In the genomic region with DNA sequence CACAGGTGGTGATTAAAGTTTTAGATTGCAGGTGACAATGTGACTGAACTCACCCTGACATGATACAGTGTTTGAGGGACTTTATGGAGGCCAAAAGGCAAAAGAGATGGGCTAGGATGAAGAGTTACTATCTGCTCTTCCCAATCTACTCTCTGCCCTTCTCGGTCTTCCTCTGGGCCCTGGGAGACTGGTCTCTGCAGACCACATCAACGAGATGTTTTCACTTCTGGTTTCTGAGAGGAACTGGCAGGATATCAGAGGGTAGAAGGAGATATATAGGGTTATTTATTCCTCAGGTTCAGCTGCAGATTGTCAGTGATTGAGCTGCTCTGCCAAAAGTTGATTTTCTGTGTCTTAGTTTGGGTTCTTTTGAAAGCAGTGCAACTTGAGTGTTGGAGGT, we compare ENCODE assay signal across 13 cellular contexts. TPM values are rescaled to one million over a fixed set of nuclear protein-coding genes. Genes with fewer than 3 reads are reported as not detected.
A peak's percentile ranks its signal among the peaks of the same experiment; 100 is the strongest.
DNase-seq lines count a peak whose midpoint lies in the region; ATAC-seq and TF ChIP-seq lines count a peak whose summit lies in the region.
"Had no signal": no experiment of that assay in that cellular context is flagged by ENCODE, and none has a peak within 500 bp of the region (broad histone marks: within the 10 kb centered on the region; RNA-seq: fewer than 3 reads in every experiment).

No MANE protein-coding gene starts in this region.

- CTCF ChIA-PET in CD8-positive, alpha-beta T cell (lab: Charles Lee), result no interaction called here

- H3K4me3 Mint-ChIP-seq in CD8-positive, alpha-beta T cell, result peak overlapping the region; percentile 20
- peak overlapping the region; percentile 3 for H3K4me3 Mint-ChIP-seq in T-helper 2 cell treated with Interferon-gamma antibody and Interleukin-4, amounts not matched to agents 5 μg/mL and 100 μg/mL, for 36 hours
- H3K4me3 Mint-ChIP-seq: brain had no signal

- TF ChIP-seq POLR2A in adrenal gland (IDR thresholded peaks at IDR 0.05), result no peak

- no peaks in the 10 kb centered on the region for H3K36me3 ChIP-seq in CD8-positive, alpha-beta T cell (ENCODE audit: insufficient read depth, low read length)
- H3K36me3 ChIP-seq in adrenal gland (replicated peaks in 1 of 2), result no peaks in the 10 kb centered on the region

- no peaks in the 10 kb centered on the region for H3K9me3 Mint-ChIP-seq in CD8-positive, alpha-beta T cell
- no peaks in the 10 kb centered on the region for H3K9me3 Mint-ChIP-seq in T-helper 2 cell treated with Interferon-gamma antibody and Interleukin-4, amounts not matched to agents 5 μg/mL and 100 μg/mL, for 36 hours

- no peaks in the 10 kb centered on the region for H3K27me3 Mint-ChIP-seq in CD8-positive, alpha-beta T cell (ENCODE audit: low read depth)
- peaks cover 17% of the 10 kb centered on the region for H3K27me3 Mint-ChIP-seq in T-helper 2 cell treated with Interferon-gamma antibody and Interleukin-4, amounts not matched to agents 5 μg/mL and 100 μg/mL, for 36 hours (ENCODE audit: low read depth)

- no peak overlapping the region for H3K27ac ChIP-seq in CD8-positive, alpha-beta T cell (ENCODE audit: low read depth, low read length)
- H3K27ac ChIP-seq in adrenal gland (no peak overlapping the region), foreskin keratinocyte (no peak overlapping the region)

- H3K27ac Mint-ChIP-seq in CD8-positive, alpha-beta T cell, result peak overlapping the region; percentile 85
- no peak overlapping the region for H3K27ac Mint-ChIP-seq in T-helper 2 cell treated with Interferon-gamma antibody and Interleukin-4, amounts not matched to agents 5 μg/mL and 100 μg/mL, for 36 hours
- H3K27ac Mint-ChIP-seq: brain had no signal

- intact Hi-C loops in CD8-positive, alpha-beta T cell (cut with DNase I, micrococcal nuclease), result loop anchor here in 1 of 2 experiments (10.0 kb wide), 1 partner anchor 278 kb away; no protein-coding TSS in a partner anchor
- intact Hi-C loops in adrenal gland (cut with DNase I), result no loop called here

- no peaks in the 10 kb centered on the region for H3K36me3 Mint-ChIP-seq in CD8-positive, alpha-beta T cell
- H3K36me3 Mint-ChIP-seq in T-helper 2 cell treated with Interferon-gamma antibody and Interleukin-4, amounts not matched to agents 5 μg/mL and 100 μg/mL, for 36 hours (ENCODE audit: low read depth), result peaks cover 2% of the 10 kb centered on the region
- H3K36me3 Mint-ChIP-seq: brain had no signal

- POLR2A ChIA-PET in CD8-positive, alpha-beta T cell (lab: Charles Lee), result no interaction called here

- 70 to 83% (median 76%) methylated on average over 2 of the region's 2 CpGs for WGBS in adrenal gland, 4 donors

- DNase-seq in CD8-positive, alpha-beta T cell, result no peak
- DNase-seq in T-helper 2 cell treated with Interferon-gamma antibody and Interleukin-4, amounts not matched to agents 5 μg/mL and 100 μg/mL, for 36 hours (ENCODE audit: low spot score), result no peak
- DNase-seq in KG1 (lab: John Stamatoyannopoulos, UW) (no peak), adrenal gland (no peak), foreskin keratinocyte (no peak)
- DNase-seq: DMS 273 treated with DMSO at 0.1 percent for 48 hours; foreskin melanocyte; NCI-H345; stimulated activated CD4-positive, alpha-beta T cell treated with anti-CD3 and anti-CD28 coated beads, Interleukin-4, amount 100 ng/mL, for 24 hours had no signal

- ATAC-seq in CD8-positive, alpha-beta T cell, result no peak
- peak; percentile 65 for ATAC-seq in GM19351 (IDR thresholded peaks at IDR 0.05; ENCODE audit: unreplicated experiment)
- ATAC-seq in HG03103 (IDR thresholded peaks at IDR 0.05; ENCODE audit: low read depth, unreplicated experiment), result peak; percentile 65
- no peak for ATAC-seq in HG02970 (IDR thresholded peaks at IDR 0.05; ENCODE audit: low FRiP score, unreplicated experiment)
- ATAC-seq in foreskin keratinocyte, result no peak

- H3K4me1 ChIP-seq in CD8-positive, alpha-beta T cell (ENCODE audit: insufficient read depth, low read length), result peaks cover 38% of the 10 kb centered on the region
- H3K4me1 ChIP-seq in adrenal gland (replicated peaks in 1 of 2) (peaks cover 0 to 5% of the 10 kb centered on the region in 2 donors), foreskin keratinocyte (peaks cover 12% of the 10 kb centered on the region)

- no peak overlapping the region for H3K4me3 ChIP-seq in CD8-positive, alpha-beta T cell (ENCODE audit: low read depth, low read length)
- H3K4me3 ChIP-seq in adrenal gland, result no peak overlapping the region

- no peaks in the 10 kb centered on the region for H3K27me3 ChIP-seq in CD8-positive, alpha-beta T cell (ENCODE audit: insufficient read depth, low read length)
- H3K27me3 ChIP-seq in adrenal gland (no peaks in the 10 kb centered on the region), foreskin keratinocyte (no peaks in the 10 kb centered on the region)

- H3K9me3 ChIP-seq in CD8-positive, alpha-beta T cell (ENCODE audit: low read length), result no peaks in the 10 kb centered on the region
- H3K9me3 ChIP-seq in adrenal gland (replicated peaks in 1 of 3), result no peaks in the 10 kb centered on the region

- H3K4me1 Mint-ChIP-seq in CD8-positive, alpha-beta T cell (ENCODE audit: low read depth), result peaks cover 53% of the 10 kb centered on the region
- peaks cover 31% of the 10 kb centered on the region for H3K4me1 Mint-ChIP-seq in T-helper 2 cell treated with Interferon-gamma antibody and Interleukin-4, amounts not matched to agents 5 μg/mL and 100 μg/mL, for 36 hours (ENCODE audit: low read depth)

- no peak for TF ChIP-seq CTCF in CD8-positive, alpha-beta T cell (IDR thresholded peaks at IDR 0.05)
- no peak for TF ChIP-seq CTCF in adrenal gland (IDR thresholded peaks at IDR 0.05)
- no peak for TF ChIP-seq CTCF in foreskin keratinocyte (conservative IDR thresholded peaks at IDR 0.05)

RNA-seq across cellular contexts. Expression of a gene that starts 32.4 kb away (rescaled TPM):
- total RNA-seq in CD8-positive, alpha-beta T cell, result 1,000 to 10,000 TPM; 1,070 to 1,104 TPM
- total RNA-seq in adrenal gland (100 to 1,000 TPM in 2 of 8 donors, 10 to 100 TPM in 6; 65.3 to 110 (median 83.2) TPM), foreskin keratinocyte (1,058 and 1,283 TPM in 2 replicates)
- polyA plus RNA-seq in adrenal gland (10 to 100 TPM; 20.2 to 81.2 (median 32.5) TPM), foreskin keratinocyte (489 and 531 TPM in 2 replicates)

Comparison
In these comparisons a context has a peak if more than half of its experiments do, and no peak if none do; other contexts are left out.
1. ATAC-seq: peak in GM19351 (single experiment) and HG03103 (single experiment); none in CD8-positive, alpha-beta T cell (single experiment), HG02970 (single experiment) and foreskin keratinocyte (single experiment).